ENCODE assay signal across 9 cellular contexts in genomic region chr1:228087771-228088251, GRCh38. TPM values are rescaled to one million over a fixed set of nuclear protein-coding genes. Genes with fewer than 3 reads are reported as not detected.
DNase-seq lines count a peak whose midpoint lies in the region; ATAC-seq and TF ChIP-seq lines count a peak whose summit lies in the region.
"Had no signal": no experiment of that assay in that cellular context is flagged by ENCODE, and none has a peak within 500 bp of the region (broad histone marks: within the 10 kb centered on the region; RNA-seq: fewer than 3 reads in every experiment).

No MANE protein-coding gene starts in this region.

- H3K27ac Mint-ChIP-seq in CD8-positive, alpha-beta T cell = peak overlapping the region; percentile 83
- peak overlapping the region; percentile 93 for H3K27ac Mint-ChIP-seq in chondrocyte (ENCODE audit: unreplicated experiment)

- TF ChIP-seq CTCF in CD8-positive, alpha-beta T cell (IDR thresholded peaks at IDR 0.05) = no peak
- TF ChIP-seq CTCF in PC-9 (conservative IDR thresholded peaks at IDR 0.05) = no peak
- TF ChIP-seq CTCF in chondrocyte (IDR thresholded peaks at IDR 0.05) = no peak
- no peak for TF ChIP-seq CTCF in GM10248 (IDR thresholded peaks at IDR 0.05; ENCODE audit: control extremely low read depth, extremely low read depth, low read depth, missing control alignments)

- no peaks in the 10 kb centered on the region for H3K36me3 ChIP-seq in CD8-positive, alpha-beta T cell (ENCODE audit: insufficient read depth, low read length)
- peaks cover 52% of the 10 kb centered on the region for H3K36me3 ChIP-seq in PC-9 (ENCODE audit: low read depth)
- H3K36me3 ChIP-seq in muscle layer of duodenum (ENCODE audit: control insufficient read depth in 1 of 2, insufficient read depth in 2 of 2, low read length in 2 of 2) = peaks cover 4 to 14% of the 10 kb centered on the region in 2 donors

- H3K36me3 Mint-ChIP-seq in CD8-positive, alpha-beta T cell = peaks cover 60% of the 10 kb centered on the region
- peaks cover 12% of the 10 kb centered on the region for H3K36me3 Mint-ChIP-seq in chondrocyte (ENCODE audit: low read depth)

- H4K20me1 ChIP-seq in PC-9 (ENCODE audit: insufficient read depth) = peaks cover 94% of the 10 kb centered on the region

- H3F3A ChIP-seq in PC-9 (ENCODE audit: insufficient read depth, low read depth) = peaks cover 56% of the 10 kb centered on the region; the same call in 1 of the 2 replicates

- intact Hi-C loops in CD8-positive, alpha-beta T cell (cut with DNase I, micrococcal nuclease) = loop anchor here (10.0 kb wide), 5 partner anchors 323 to 1977 kb away; partner anchors contain the start of genes GALNT2 (in 1 of the 2), ITPKB (in 1 of the 2), JMJD4 (in 1 of the 2) and SNAP47 (in 1 of the 2)
- intact Hi-C loops in PC-9 (cut with micrococcal nuclease; ENCODE audit: unreplicated experiment) = no loop called here

- H3K27me3 ChIP-seq in CD8-positive, alpha-beta T cell (ENCODE audit: insufficient read depth, low read length) = no peaks in the 10 kb centered on the region
- H3K27me3 ChIP-seq in PC-9 (ENCODE audit: insufficient read depth, low read depth) (no peaks in the 10 kb centered on the region), muscle layer of duodenum (ENCODE audit: low read depth, low read length) (no peaks in the 10 kb centered on the region)
- H3K27me3 ChIP-seq: tibial nerve had no signal

- no peak overlapping the region for H3K4me3 ChIP-seq in CD8-positive, alpha-beta T cell (ENCODE audit: low read depth, low read length)
- H3K4me3 ChIP-seq in PC-9 (peak overlapping the region; percentile 7; the same call in 1 of the 2 replicates), muscle layer of duodenum (ENCODE audit: low read depth in 1 of 2, low read length in 2 of 2) (peak overlapping the region; percentile 23 to 24)
- H3K4me3 ChIP-seq: tibial nerve had no signal

- peaks cover 100% of the 10 kb centered on the region for H3K79me2 ChIP-seq in PC-9 (ENCODE audit: low read depth)

- POLR2A ChIA-PET in CD8-positive, alpha-beta T cell (lab: Charles Lee) = no interaction called here
- POLR2A ChIA-PET in PC-9 (lab: Charles Lee; ENCODE audit: unreplicated experiment) (interaction anchor here (0.6 kb wide), 1 partner anchor 82 kb away, joined by 5 read pairs; no protein-coding TSS in a partner anchor), GM10248 (lab: Yijun Ruan, JAX) (no interaction called here)

- H3K9me3 ChIP-seq in CD8-positive, alpha-beta T cell (ENCODE audit: low read length) = no peaks in the 10 kb centered on the region
- no peaks in the 10 kb centered on the region for H3K9me3 ChIP-seq in PC-9 (ENCODE audit: insufficient read depth, low read depth)
- H3K9me3 ChIP-seq in muscle layer of duodenum (ENCODE audit: control insufficient read depth in 1 of 2, low read length in 2 of 2) = no peaks in the 10 kb centered on the region
- H3K9me3 ChIP-seq: tibial nerve had no signal

- no peaks in the 10 kb centered on the region for H3K9me2 ChIP-seq in PC-9 (ENCODE audit: insufficient read depth)

- peaks cover 95% of the 10 kb centered on the region for H3K4me1 Mint-ChIP-seq in CD8-positive, alpha-beta T cell (ENCODE audit: low read depth)
- peaks cover 92% of the 10 kb centered on the region for H3K4me1 Mint-ChIP-seq in chondrocyte (ENCODE audit: low read depth)

- peaks cover 94% of the 10 kb centered on the region for H3K4me1 ChIP-seq in CD8-positive, alpha-beta T cell (ENCODE audit: insufficient read depth, low read length)
- peaks cover 68% of the 10 kb centered on the region for H3K4me1 ChIP-seq in PC-9 (replicated peaks; ENCODE audit: insufficient read depth)
- peaks cover 57 to 86% of the 10 kb centered on the region in 2 donors for H3K4me1 ChIP-seq in muscle layer of duodenum (ENCODE audit: control insufficient read depth in 1 of 2, insufficient read depth in 2 of 2, low read length in 2 of 2)

- BruUV-seq in PC-9 (replicated peaks; lab: Mats Ljungman, UMichigan) = no TSS peak

- H3K27me3 Mint-ChIP-seq in CD8-positive, alpha-beta T cell (ENCODE audit: low read depth) = no peaks in the 10 kb centered on the region
- no peaks in the 10 kb centered on the region for H3K27me3 Mint-ChIP-seq in chondrocyte (ENCODE audit: low read depth)

- H3K9me3 Mint-ChIP-seq in CD8-positive, alpha-beta T cell = no peaks in the 10 kb centered on the region
- no peaks in the 10 kb centered on the region for H3K9me3 Mint-ChIP-seq in chondrocyte (ENCODE audit: low read depth)

- peak overlapping the region; percentile 100 for H3K4me2 ChIP-seq in PC-9

- CTCF ChIA-PET in CD8-positive, alpha-beta T cell (lab: Charles Lee) = no interaction called here
- CTCF ChIA-PET in PC-9 (lab: Charles Lee) (interaction anchor here (0.6 kb wide), 1 partner anchor 27 kb away, joined by 4 read pairs; no protein-coding TSS in a partner anchor), GM10248 (lab: Yijun Ruan, JAX) (interaction anchor here (0.7 to 1.7 kb wide), 3 partner anchors 10 to 77 kb away, joined by 3 to 4 read pairs (median 3); partner anchors contain the start of gene IBA57)

- peak; percentile 12 for ATAC-seq in CD8-positive, alpha-beta T cell
- ATAC-seq in HG03097 (IDR thresholded peaks at IDR 0.05; ENCODE audit: low FRiP score, unreplicated experiment) = no peak
- no peak for ATAC-seq in GM21447 (IDR thresholded peaks at IDR 0.05; ENCODE audit: unreplicated experiment)

- no peak overlapping the region for H2AFZ ChIP-seq in PC-9

- H3K4me3 Mint-ChIP-seq in CD8-positive, alpha-beta T cell = peak overlapping the region; percentile 63
- H3K4me3 Mint-ChIP-seq in chondrocyte (ENCODE audit: unreplicated experiment) = peak overlapping the region; percentile 50

- no peak for DNase-seq in CD8-positive, alpha-beta T cell
- DNase-seq in PC-9 (peak; percentile 69 to 72), chondrocyte (ENCODE audit: low spot score) (no peak), GM10248 (ENCODE audit: extremely low spot score) (no peak), NOMO-1 treated with dmso at 0.1 percent for 144 hours (lab: John Stamatoyannopoulos, UW; ENCODE audit: unreplicated experiment) (no peak)

- H3K27ac ChIP-seq in CD8-positive, alpha-beta T cell (ENCODE audit: low read depth, low read length) = no peak overlapping the region
- H3K27ac ChIP-seq in PC-9 (peak overlapping the region; percentile 37; the same call in 1 of the 2 replicates), muscle layer of duodenum (ENCODE audit: low read length) (no peak overlapping the region)

RNA-seq across cellular contexts. Expression of gene ARF1, which starts 5.3 kb away (rescaled TPM):
- 100 to 1,000 TPM; 375 to 381 TPM for total RNA-seq in CD8-positive, alpha-beta T cell
- 431 and 595 TPM in 2 replicates for total RNA-seq in PC-9 (2021)
- 339 to 392 TPM (median 351 TPM) in 3 replicates for total RNA-seq in chondrocyte

RNA-seq across cellular contexts. Expression of gene C1orf35, which starts 15.3 kb away (rescaled TPM):
- total RNA-seq in CD8-positive, alpha-beta T cell = 10 to 100 TPM; 28.4 to 30.2 TPM
- total RNA-seq in PC-9 (2021) = 26.4 and 37.6 TPM in 2 replicates
- total RNA-seq in chondrocyte = 12.9 to 15.1 TPM (median 13.3 TPM) in 3 replicates

RNA-seq across cellular contexts. Expression of gene MRPL55, which starts 21.3 kb away (rescaled TPM):
- 10 to 100 TPM; 90.2 to 90.7 TPM for total RNA-seq in CD8-positive, alpha-beta T cell
- 81.0 and 84.4 TPM in 2 replicates for total RNA-seq in PC-9 (2021)
- 45.4 to 75.6 TPM (median 48.6 TPM) in 3 replicates for total RNA-seq in chondrocyte

RNA-seq across cellular contexts. Expression of gene GUK1, which starts 52.3 kb away (rescaled TPM):
- total RNA-seq in CD8-positive, alpha-beta T cell = 100 to 1,000 TPM; 548 to 551 TPM
- 239 and 278 TPM in 2 replicates for total RNA-seq in PC-9 (2021)
- 155 to 196 TPM (median 189 TPM) in 3 replicates for total RNA-seq in chondrocyte

Comparison
In these comparisons a context has a peak if more than half of its experiments do, and no peak if none do; other contexts are left out.
1. DNase-seq: peak in PC-9 (2 of 2); none in CD8-positive, alpha-beta T cell (0 of 7), chondrocyte (single experiment), GM10248 (single experiment) and NOMO-1 treated with dmso at 0.1 percent for 144 hours (single experiment).